Comparison of ENCODE assay signal across 8 cellular contexts in the genomic region with DNA sequence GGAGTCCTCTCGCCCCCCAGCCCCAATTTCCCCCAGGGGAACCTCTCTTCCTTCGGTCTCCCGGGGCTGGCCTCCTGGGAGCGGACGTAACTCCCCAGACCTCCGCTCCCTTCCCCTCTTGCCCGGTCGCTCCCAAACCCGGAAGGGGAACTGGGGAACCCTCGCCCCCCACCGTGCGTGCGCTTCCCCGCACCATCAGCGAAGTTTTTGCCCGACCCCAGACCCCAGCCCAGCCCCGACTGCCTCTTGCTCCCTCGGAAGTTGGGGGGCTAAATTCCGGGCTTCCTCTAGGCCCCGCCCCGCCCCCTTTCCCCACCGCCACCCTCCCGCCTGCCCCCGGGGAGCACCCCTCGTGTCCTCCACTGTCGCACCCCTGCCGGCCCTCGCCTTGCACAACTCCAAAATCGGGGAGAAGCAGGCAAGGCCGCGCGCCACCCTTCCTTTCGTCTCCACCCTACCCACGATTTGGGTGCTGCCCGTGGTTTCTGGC. TPM values are rescaled to one million over a fixed set of nuclear protein-coding genes. Genes with fewer than 3 reads are reported as not detected.
A peak's percentile ranks its signal among the peaks of the same experiment; 100 is the strongest.
DNase-seq lines count a peak whose midpoint lies in the region; ATAC-seq and TF ChIP-seq lines count a peak whose summit lies in the region.

No MANE protein-coding gene starts in this region.

- H3K4me1 ChIP-seq in HCT116 (ENCODE audit: control insufficient read depth in 1 of 2, insufficient read depth in 2 of 2, low read length in 2 of 2), result peaks cover 0 to 11% of the 10 kb centered on the region in 2 experiments; a peak in 1 of 4 replicates

- no peaks in the 10 kb centered on the region for H3K9me3 ChIP-seq in CD4-positive, alpha-beta T cell (ENCODE audit: control insufficient read depth, low read length)
- H3K9me3 ChIP-seq in HCT116 (ENCODE audit: control insufficient read depth in 1 of 2, insufficient read depth in 1 of 2, low read depth in 1 of 2, low read length in 2 of 2), result no peaks in the 10 kb centered on the region

- H3K9me2 ChIP-seq in HCT116 (ENCODE audit: insufficient read depth), result no peaks in the 10 kb centered on the region

- H3K4me2 ChIP-seq in HCT116 (ENCODE audit: low read length), result peak overlapping the region; percentile 94

- CTCF ChIA-PET in CD4-positive, alpha-beta T cell (lab: Charles Lee), result interaction anchor here (0.7 to 1.4 kb wide), 2 partner anchors 31 to 223 kb away, joined by 5 to 6 read pairs; no protein-coding TSS in a partner anchor
- CTCF ChIA-PET in HCT116 (lab: Charles Lee) (interaction anchor here (0.6 kb wide), 1 partner anchor 69 kb away, joined by 4 read pairs; no protein-coding TSS in a partner anchor), MCF 10A (lab: Yijun Ruan, JAX) (interaction anchor here (0.7 to 10.0 kb wide), 2 partner anchors 17 to 609 kb away, joined by 3 to 103 read pairs; no protein-coding TSS in a partner anchor)

- ATAC-seq in CD4-positive, alpha-beta T cell (ENCODE audit: poor library complexity), result no peak
- ATAC-seq in HCT116 (peak; percentile 34), GM19395 (IDR thresholded peaks at IDR 0.05; ENCODE audit: unreplicated experiment) (no peak), GM21381 (IDR thresholded peaks at IDR 0.05; ENCODE audit: unreplicated experiment) (no peak)
- ATAC-seq in stimulated activated naive B cell treated with anti-CD40 and anti-IgM and Interleukin-4, amounts not matched to agents 10 μg/mL and 1 μg/mL and 100 μg/mL, for 72 hours (replicated peaks), result no peak

- peaks cover 40% of the 10 kb centered on the region for H3K36me3 Mint-ChIP-seq in CD4-positive, alpha-beta T cell (ENCODE audit: low read depth)
- H3K36me3 Mint-ChIP-seq in MCF 10A (ENCODE audit: insufficient read depth, unreplicated experiment), result peaks cover 25% of the 10 kb centered on the region
- H3K36me3 Mint-ChIP-seq in stimulated activated naive B cell treated with anti-CD40 and anti-IgM and Interleukin-4, amounts not matched to agents 10 μg/mL and 1 μg/mL and 100 μg/mL, for 72 hours, result peaks cover 13 to 25% of the 10 kb centered on the region in 2 donors

- TF ChIP-seq CTCF in CD4-positive, alpha-beta T cell (IDR thresholded peaks at IDR 0.05), result no peak
- TF ChIP-seq CTCF in HCT116 (IDR thresholded peaks at IDR 0.05 in 2 of 3, conservative IDR thresholded peaks at IDR 0.05 in 1 of 3; ENCODE audit: borderline replicate concordance in 1 of 3, insufficient read depth in 1 of 3, low read depth in 2 of 3, low read length in 2 of 3) (no peak), MCF 10A (IDR thresholded peaks at IDR 0.05; ENCODE audit: unreplicated experiment) (no peak), kidney epithelial cell (IDR thresholded peaks at IDR 0.05; ENCODE audit: insufficient read depth, low read length, poor library complexity, severe bottlenecking) (no peak)

- no peak for TF ChIP-seq RAD21 in HCT116 (IDR thresholded peaks at IDR 0.05; ENCODE audit: low read depth)

- intact Hi-C loops in CD4-positive, alpha-beta T cell (cut with DNase I, micrococcal nuclease), result loop anchor here (1.0 to 5.0 kb wide), 9 partner anchors 19 to 237 kb away; a partner anchor contains a TSS
- intact Hi-C loops in HCT116 (cut with micrococcal nuclease) (loop anchor here (1.0 to 2.0 kb wide), 2 partner anchors 31 to 41 kb away; no protein-coding TSS in a partner anchor), MCF 10A (cut with micrococcal nuclease) (loop anchor here (2.0 to 5.0 kb wide), 3 partner anchors 47 to 197 kb away; a partner anchor contains a TSS)

- POLR2A ChIA-PET in CD4-positive, alpha-beta T cell (lab: Charles Lee), result interaction anchor here (0.7 to 10.6 kb wide), 9 partner anchors 20 to 547 kb away, joined by 3 to 92 read pairs (median 6); a partner anchor contains a TSS
- POLR2A ChIA-PET in HCT116 (lab: Charles Lee) (no interaction called here), MCF 10A (lab: Yijun Ruan, JAX) (interaction anchor here (1.1 to 5.0 kb wide), 5 partner anchors 16 to 238 kb away, joined by 3 to 25 read pairs (median 5); a partner anchor contains a TSS)

- BruUV-seq in HCT116 (replicated peaks; lab: Mats Ljungman, UMichigan) (no TSS peak), MCF 10A (replicated peaks; lab: Mats Ljungman, UMichigan) (no TSS peak)

- H3K4me3 Mint-ChIP-seq in CD4-positive, alpha-beta T cell, result peak overlapping the region; percentile 99
- H3K4me3 Mint-ChIP-seq in MCF 10A (ENCODE audit: unreplicated experiment), result peak overlapping the region; percentile 76
- peak overlapping the region; percentile 92 to 97 for H3K4me3 Mint-ChIP-seq in stimulated activated naive B cell treated with anti-CD40 and anti-IgM and Interleukin-4, amounts not matched to agents 10 μg/mL and 1 μg/mL and 100 μg/mL, for 72 hours

- H3K27ac Mint-ChIP-seq in CD4-positive, alpha-beta T cell, result peak overlapping the region; percentile 92
- peak overlapping the region; percentile 94 for H3K27ac Mint-ChIP-seq in MCF 10A (ENCODE audit: low read depth, unreplicated experiment)
- H3K27ac Mint-ChIP-seq in stimulated activated naive B cell treated with anti-CD40 and anti-IgM and Interleukin-4, amounts not matched to agents 10 μg/mL and 1 μg/mL and 100 μg/mL, for 72 hours, result peak overlapping the region; percentile 97

- no peak for TF ChIP-seq POLR2A in HCT116 (IDR thresholded peaks at IDR 0.05; ENCODE audit: borderline replicate concordance, extremely low read depth, insufficient read depth, insufficient read length)
- 0 out of 2 replicates have a peak, but pooled peaks have one; percentile 41 for TF ChIP-seq POLR2A in Raji (IDR thresholded peaks at IDR 0.05; ENCODE audit: insufficient read depth, low read depth, low read length)

- H3K9ac ChIP-seq in HCT116 (ENCODE audit: low read length), result peak overlapping the region; percentile 87

- no peaks in the 10 kb centered on the region for H3K9me3 Mint-ChIP-seq in CD4-positive, alpha-beta T cell
- no peaks in the 10 kb centered on the region for H3K9me3 Mint-ChIP-seq in MCF 10A (ENCODE audit: unreplicated experiment)
- no peaks in the 10 kb centered on the region for H3K9me3 Mint-ChIP-seq in stimulated activated naive B cell treated with anti-CD40 and anti-IgM and Interleukin-4, amounts not matched to agents 10 μg/mL and 1 μg/mL and 100 μg/mL, for 72 hours

- peaks cover 24% of the 10 kb centered on the region for H3K4me1 Mint-ChIP-seq in CD4-positive, alpha-beta T cell (ENCODE audit: low read depth)
- peaks cover 11% of the 10 kb centered on the region for H3K4me1 Mint-ChIP-seq in MCF 10A (ENCODE audit: insufficient read depth, unreplicated experiment)
- H3K4me1 Mint-ChIP-seq in stimulated activated naive B cell treated with anti-CD40 and anti-IgM and Interleukin-4, amounts not matched to agents 10 μg/mL and 1 μg/mL and 100 μg/mL, for 72 hours, result peaks cover 16 to 25% of the 10 kb centered on the region in 2 donors

- no peaks in the 10 kb centered on the region for H3K27me3 Mint-ChIP-seq in CD4-positive, alpha-beta T cell
- H3K27me3 Mint-ChIP-seq in MCF 10A (ENCODE audit: insufficient read depth, unreplicated experiment), result no peaks in the 10 kb centered on the region
- no peaks in the 10 kb centered on the region for H3K27me3 Mint-ChIP-seq in stimulated activated naive B cell treated with anti-CD40 and anti-IgM and Interleukin-4, amounts not matched to agents 10 μg/mL and 1 μg/mL and 100 μg/mL, for 72 hours

- DNase-seq in CD4-positive, alpha-beta T cell, result peak in 6 of 10 experiments; percentile 23 to 41 (median 34)
- DNase-seq in HCT116 (ENCODE audit: low read depth, low spot score) (no peak), MCF 10A (ENCODE audit: unreplicated experiment) (peak; percentile 52), kidney epithelial cell (ENCODE audit: low read depth) (no peak)
- DNase-seq in stimulated activated naive B cell treated with anti-CD40 and anti-IgM and Interleukin-4, amounts not matched to agents 10 μg/mL and 1 μg/mL and 100 μg/mL, for 72 hours, result no peak

- H3K4me3 ChIP-seq in HCT116 (replicated peaks in 1 of 2; ENCODE audit: low read depth in 1 of 2, low read length in 2 of 2), result peak overlapping the region; percentile 88 to 96
- H3K4me3 ChIP-seq in kidney epithelial cell (ENCODE audit: low read depth, low read length), result peak overlapping the region; percentile 94

- H3K27me3 ChIP-seq in CD4-positive, alpha-beta T cell (ENCODE audit: control insufficient read depth, insufficient read depth, low read length), result no peaks in the 10 kb centered on the region
- no peaks in the 10 kb centered on the region for H3K27me3 ChIP-seq in HCT116 (ENCODE audit: insufficient read depth, low read length)
- H3K27me3 ChIP-seq in kidney epithelial cell (ENCODE audit: control insufficient read depth, insufficient read depth, low read length), result no peaks in the 10 kb centered on the region

- H3K27ac ChIP-seq in CD4-positive, alpha-beta T cell (ENCODE audit: low read depth, low read length), result peak overlapping the region; percentile 86
- peak overlapping the region; percentile 95 for H3K27ac ChIP-seq in HCT116 (ENCODE audit: low read depth, low read length)

- no peak overlapping the region for H2AFZ ChIP-seq in HCT116 (ENCODE audit: low read depth, low read length, poor library complexity, severe bottlenecking)

- peaks cover 4 to 15% of the 10 kb centered on the region in 2 experiments; a peak in 3 of 4 replicates for H3K36me3 ChIP-seq in HCT116 (ENCODE audit: control insufficient read depth in 1 of 2, insufficient read depth in 2 of 2, low read length in 2 of 2)
- peaks cover 3% of the 10 kb centered on the region for H3K36me3 ChIP-seq in kidney epithelial cell (ENCODE audit: control insufficient read depth, insufficient read depth, low read length)

- RAD21 ChIA-PET in HCT116 (lab: Charles Lee; ENCODE audit: low non-redundant PET in 1 of 2, low total read pairs in 2 of 2, uncharacterized antibody in 2 of 2, unreplicated experiment in 2 of 2), result no interaction called here

- H3K79me2 ChIP-seq in HCT116 (ENCODE audit: insufficient read depth, low read length), result peaks cover 26% of the 10 kb centered on the region

- no peaks in the 10 kb centered on the region for H4K20me1 ChIP-seq in HCT116 (ENCODE audit: insufficient read depth)

RNA-seq across cellular contexts. Expression of a gene that starts 0.4 kb away (rescaled TPM):
- 10 to 100 TPM; 87.8 to 91.9 TPM for total RNA-seq in CD4-positive, alpha-beta T cell
- total RNA-seq in HCT116 (2021; ENCODE audit: unreplicated experiment) (246 TPM), MCF 10A (2022) (196 and 201 TPM in 2 replicates), kidney epithelial cell (330 and 391 TPM in 2 replicates)
- polyA plus RNA-seq in HCT116 (2012), result 302 and 394 TPM in 2 replicates

RNA-seq across cellular contexts. Expression of a gene that starts 17.7 kb away (rescaled TPM):
- not detected for total RNA-seq in CD4-positive, alpha-beta T cell
- total RNA-seq in HCT116 (2021; ENCODE audit: unreplicated experiment), result not detected
- not detected in 2 replicates for polyA plus RNA-seq in HCT116 (2012)
- total RNA-seq in MCF 10A (2022), result not detected in 2 replicates
- total RNA-seq in kidney epithelial cell, result not detected in 2 replicates

RNA-seq across cellular contexts. Expression of a gene that starts 20.1 kb away (rescaled TPM):
- total RNA-seq in CD4-positive, alpha-beta T cell, result 10 to 100 TPM; 75.5 to 78.8 TPM
- 59.7 TPM for total RNA-seq in HCT116 (2021; ENCODE audit: unreplicated experiment)
- polyA plus RNA-seq in HCT116 (2012), result 24.5 and 26.8 TPM in 2 replicates
- total RNA-seq in MCF 10A (2022), result 37.6 and 40.1 TPM in 2 replicates
- total RNA-seq in kidney epithelial cell, result 23.1 and 23.5 TPM in 2 replicates

RNA-seq across cellular contexts. Expression of a gene that starts 31.9 kb away (rescaled TPM):
- 1 to 10 TPM; 7.4 to 7.5 TPM for total RNA-seq in CD4-positive, alpha-beta T cell
- total RNA-seq in HCT116 (2021; ENCODE audit: unreplicated experiment), result 67.5 TPM
- polyA plus RNA-seq in HCT116 (2012), result 61.4 and 77.5 TPM in 2 replicates
- total RNA-seq in MCF 10A (2022), result 49.0 and 59.2 TPM in 2 replicates
- total RNA-seq in kidney epithelial cell, result 46.1 and 52.8 TPM in 2 replicates

RNA-seq across cellular contexts. Expression of a gene that starts 32.6 kb away (rescaled TPM):
- 1 to 10 TPM; 1.7 to 2.3 TPM for total RNA-seq in CD4-positive, alpha-beta T cell
- 11.8 TPM for total RNA-seq in HCT116 (2021; ENCODE audit: unreplicated experiment)
- 9.7 and 10.9 TPM in 2 replicates for polyA plus RNA-seq in HCT116 (2012)
- not detected in 2 replicates for total RNA-seq in MCF 10A (2022)
- 0.34 and 0.71 TPM in 2 replicates for total RNA-seq in kidney epithelial cell

Comparison
In these comparisons a context has a peak if more than half of its experiments do, and no peak if none do; other contexts are left out.
1. DNase-seq: peak in CD4-positive, alpha-beta T cell (6 of 10) and MCF 10A (single experiment); none in HCT116 (single experiment), kidney epithelial cell (single experiment) and stimulated activated naive B cell treated with anti-CD40 and anti-IgM and Interleukin-4, amounts not matched to agents 10 μg/mL and 1 μg/mL and 100 μg/mL, for 72 hours (single experiment).
2. Peak in every context shown above with its lines, with median percentiles within 50 percentile points of each other: H3K27ac Mint-ChIP-seq and H3K4me3 Mint-ChIP-seq.